Comparison of ENCODE assay signal across 8 cellular contexts in the genomic region with DNA sequence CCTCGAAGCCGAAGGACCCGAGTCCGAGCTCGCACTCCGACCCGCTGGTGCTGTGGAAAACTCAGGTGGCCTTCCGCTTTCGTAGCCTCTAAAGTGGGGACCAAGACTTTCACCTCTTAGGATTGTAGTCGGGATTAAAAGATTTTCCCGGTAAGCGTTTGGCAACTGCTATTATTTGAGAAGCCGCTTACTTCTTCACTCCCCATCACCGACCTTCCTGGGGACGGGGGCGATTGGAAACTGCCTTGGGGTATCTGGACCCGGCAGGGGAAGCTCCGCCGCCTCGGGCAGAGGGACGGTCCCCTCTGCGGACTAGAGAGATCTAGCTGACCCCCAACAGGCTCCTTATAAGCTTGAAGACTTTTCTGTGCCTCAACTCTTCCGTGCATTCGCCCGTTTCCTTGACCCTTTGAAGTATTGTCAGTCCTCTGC. TPM values are rescaled to one million over a fixed set of nuclear protein-coding genes. Genes with fewer than 3 reads are reported as not detected.
DNase-seq lines count a peak whose midpoint lies in the region; ATAC-seq, FAIRE-seq and TF ChIP-seq lines count a peak whose summit lies in the region.

No MANE protein-coding gene starts in this region.

- peaks cover 51% of the 10 kb centered on the region for H3K79me2 ChIP-seq in fibroblast of lung (ENCODE audit: control insufficient read depth, insufficient read depth, low read length)

- DNase-seq in RWPE2 (ENCODE audit: low spot score): no peak
- DNase-seq in fibroblast of lung (ENCODE audit: low read depth in 2 of 2): no peak
- DNase-seq in psoas muscle: no peak
- no peak for DNase-seq in stimulated activated naive CD4-positive, alpha-beta T cell (lab: John Stamatoyannopoulos, UW)
- DNase-seq in NCI-H345 treated with DMSO at 0.1 percent for 48 hours (lab: John Stamatoyannopoulos, UW; ENCODE audit: unreplicated experiment): no peak
- DNase-seq in GM12892 (ENCODE audit: insufficient read length): no peak

- no peak for TF ChIP-seq CTCF in RWPE2 (IDR thresholded peaks at IDR 0.05; ENCODE audit: poor library complexity, severe bottlenecking)
- no peak for TF ChIP-seq CTCF in fibroblast of lung (conservative IDR thresholded peaks at IDR 0.05 in 1 of 2, IDR thresholded peaks at IDR 0.05 in 1 of 2; ENCODE audit: low read depth in 1 of 2, low read length in 2 of 2)
- no peak for TF ChIP-seq CTCF in psoas muscle (IDR thresholded peaks at IDR 0.05)

- no peaks in the 10 kb centered on the region for H3K27me3 ChIP-seq in RWPE2 (ENCODE audit: insufficient read depth, poor library complexity, severe bottlenecking)
- no peaks in the 10 kb centered on the region for H3K27me3 ChIP-seq in fibroblast of lung (ENCODE audit: control insufficient read depth, insufficient read depth, low read length)
- H3K27me3 ChIP-seq in psoas muscle (ENCODE audit: insufficient read depth in 3 of 3, low read length in 2 of 3): no peaks in the 10 kb centered on the region

- H3K9ac ChIP-seq in fibroblast of lung (ENCODE audit: insufficient read depth, low read length): peak overlapping the region; percentile 91

- no peaks in the 10 kb centered on the region for H4K20me1 ChIP-seq in fibroblast of lung (ENCODE audit: control insufficient read depth, extremely low read depth, insufficient read depth, low read length)

- peak overlapping the region; percentile 66 for H3K4me3 ChIP-seq in RWPE2 (ENCODE audit: severe bottlenecking)
- peak overlapping the region; percentile 68 to 98 (median 82) for H3K4me3 ChIP-seq in fibroblast of lung (replicated peaks in 1 of 4; ENCODE audit: control extremely low read depth in 1 of 4, insufficient read depth in 1 of 4, low read depth in 3 of 4, low read length in 4 of 4)
- peak overlapping the region; percentile 94 for H3K4me3 ChIP-seq in psoas muscle

- peak overlapping the region; percentile 100 for H3K4me2 ChIP-seq in fibroblast of lung (ENCODE audit: extremely low read depth, insufficient read depth, low read length)

- H3K4me1 ChIP-seq in RWPE2 (ENCODE audit: insufficient read depth, poor library complexity, severe bottlenecking) (peaks cover 22% of the 10 kb centered on the region), fibroblast of lung (ENCODE audit: control insufficient read depth, extremely low read depth, insufficient read depth, low read length) (peaks cover 26% of the 10 kb centered on the region), psoas muscle (peaks cover 37% of the 10 kb centered on the region)

- H3K36me3 ChIP-seq in RWPE2 (ENCODE audit: low read depth) (peaks cover 1% of the 10 kb centered on the region; the same call in 1 of the 2 replicates), fibroblast of lung (ENCODE audit: control insufficient read depth, insufficient read depth, low read length) (no peaks in the 10 kb centered on the region), psoas muscle (ENCODE audit: insufficient read depth in 1 of 2, low read depth in 1 of 2) (peaks cover 0 to 6% of the 10 kb centered on the region in 2 donors)

- ATAC-seq in RWPE2 (ENCODE audit: low read depth) (no peak), psoas muscle (no peak), HG03108 (IDR thresholded peaks at IDR 0.05; ENCODE audit: unreplicated experiment) (no peak)

- 3 to 4% (median 4%) methylated on average over 25 of the region's 25 CpGs for WGBS in psoas muscle, 3 donors

- FAIRE-seq in GM12892 (lab: Jason Lieb, UNC): no peak

- no peaks in the 10 kb centered on the region for H3K9me3 ChIP-seq in RWPE2 (ENCODE audit: severe bottlenecking)
- no peaks in the 10 kb centered on the region for H3K9me3 ChIP-seq in fibroblast of lung (ENCODE audit: control insufficient read depth, insufficient read depth, low read depth, low read length)
- no peaks in the 10 kb centered on the region for H3K9me3 ChIP-seq in psoas muscle

- intact Hi-C loops in psoas muscle (cut with DNase I): no loop called here

- H2AFZ ChIP-seq in fibroblast of lung (ENCODE audit: low read length): no peak overlapping the region

- peak; percentile 13 for TF ChIP-seq POLR2A in GM19099 (IDR thresholded peaks at IDR 0.05; ENCODE audit: extremely low read depth, insufficient read length, low read depth)
- TF ChIP-seq POLR2A in GM12892 (IDR thresholded peaks at IDR 0.05; ENCODE audit: low read depth, low read length): no peak

- H3K27ac ChIP-seq in RWPE2 (ENCODE audit: poor library complexity, severe bottlenecking) (peak overlapping the region; percentile 31), fibroblast of lung (ENCODE audit: insufficient read depth, low read length) (peak overlapping the region; percentile 85), psoas muscle (peak overlapping the region; percentile 95)

RNA-seq across cellular contexts. Expression of a gene that starts 0.7 kb away (rescaled TPM):
- total RNA-seq in fibroblast of lung: 55.7 and 83.4 TPM in 2 replicates
- 42.5 and 43.3 TPM in 2 replicates for polyA plus RNA-seq in fibroblast of lung
- 33.0 and 38.0 TPM in 2 replicates for polyA plus RNA-seq in fibroblast of lung (2012)
- polyA minus RNA-seq in fibroblast of lung (ENCODE audit: low replicate concordance): 32.5 and 34.3 TPM in 2 replicates
- 10 to 100 TPM; 10.1 to 21.0 (median 18.0) TPM for total RNA-seq in psoas muscle
- polyA plus RNA-seq in psoas muscle: 10 to 100 TPM in 1 of 3 donors, 1 to 10 TPM in 2; 5.0 to 20.4 (median 9.3) TPM
- 39.8 TPM for polyA plus RNA-seq in GM12892 (2012; ENCODE audit: missing spikeins)

RNA-seq across cellular contexts. Expression of a gene that starts 17.4 kb away (rescaled TPM):
- total RNA-seq in fibroblast of lung: 16.9 and 18.8 TPM in 2 replicates
- 17.9 and 19.4 TPM in 2 replicates for polyA plus RNA-seq in fibroblast of lung
- polyA plus RNA-seq in fibroblast of lung (2012): 10.3 and 12.5 TPM in 2 replicates
- 7.4 and 7.9 TPM in 2 replicates for polyA minus RNA-seq in fibroblast of lung (ENCODE audit: low replicate concordance)
- total RNA-seq in psoas muscle: 10 to 100 TPM; 28.1 to 46.5 (median 42.0) TPM
- polyA plus RNA-seq in psoas muscle: 10 to 100 TPM; 10.9 to 27.3 (median 12.3) TPM
- polyA plus RNA-seq in GM12892 (2012; ENCODE audit: missing spikeins): 20.3 TPM

Comparison
In these comparisons a context has a peak if more than half of its experiments do, and no peak if none do; other contexts are left out.
1. H3K27ac ChIP-seq: peak in every context shown above with its lines; median percentile 95 in psoas muscle; 85 in fibroblast of lung; 31 in RWPE2.